In the genomic region with DNA sequence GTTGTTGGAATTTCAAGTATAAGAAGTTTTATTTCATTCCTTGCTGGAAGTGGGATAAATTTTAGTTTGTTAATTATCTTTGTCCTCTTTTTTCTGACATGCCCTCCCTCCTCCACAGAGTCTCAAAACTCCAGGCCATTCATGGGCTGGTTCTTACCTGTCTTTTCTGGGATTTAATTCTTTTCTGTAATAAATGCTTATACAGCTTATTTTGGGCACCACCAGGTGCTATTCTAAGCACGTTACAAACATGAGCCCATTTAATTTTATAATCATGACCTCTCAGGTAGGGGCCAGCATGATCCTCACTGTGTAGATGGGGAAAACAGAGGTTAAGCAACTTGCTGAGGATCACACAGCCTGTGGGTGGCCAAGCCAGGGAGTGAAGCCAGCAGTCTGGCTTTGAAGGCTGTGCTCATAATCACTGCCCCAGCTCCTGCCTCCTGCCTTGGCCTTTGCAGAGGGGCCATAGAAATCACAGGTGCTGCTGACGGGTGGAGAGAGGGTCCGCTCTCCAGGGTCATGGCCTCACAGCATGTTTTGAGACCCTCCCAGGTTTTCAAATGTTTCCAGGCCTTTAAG, we compare ENCODE assay signal across 2 cellular contexts.
TF ChIP-seq lines count a peak whose summit lies in the region.

No MANE protein-coding gene starts in this region.

TF ChIP-seq in A549, 52 proteins besides CTCF, POLR2A, EP300 and RAD21:
- no peak for TF ChIP-seq ESRRA (IDR thresholded peaks at IDR 0.05; ENCODE audit: borderline replicate concordance, low read length)
- no peak for TF ChIP-seq NR3C1 (IDR thresholded peaks at IDR 0.05)
- TF ChIP-seq MAFK (IDR thresholded peaks at IDR 0.05; ENCODE audit: partially characterized antibody): peak; percentile 63
- no peak for TF ChIP-seq CBX8 (IDR thresholded peaks at IDR 0.05)
- TF ChIP-seq PHF8 (IDR thresholded peaks at IDR 0.05; ENCODE audit: borderline replicate concordance, low read depth): no peak
TF ChIP-seq in A549: peak in this region for 1.

TF ChIP-seq in IMR-90, 13 proteins besides CTCF, POLR2A, EP300 and RAD21:
- TF ChIP-seq FOS (IDR thresholded peaks at IDR 0.05; ENCODE audit: low read depth, low read length) (no peak), MAFK (IDR thresholded peaks at IDR 0.05; ENCODE audit: low read depth, low read length) (peak; percentile 39; the same call in 1 of the 2 replicates)
